ENCODE assay signal across 1 cellular context in genomic region chr15:71591057-71591456, GRCh38.
TF ChIP-seq lines count a peak whose summit lies in the region.

No MANE protein-coding gene starts in this region.

TF ChIP-seq in GM23338, 12 proteins besides CTCF, POLR2A, EP300 and RAD21 (continued from another document):
- TF ChIP-seq ZNF462 (CRISPR knock-in tag; IDR thresholded peaks at IDR 0.05) = no peak
- no peak for TF ChIP-seq JUNB (IDR thresholded peaks at IDR 0.05; ENCODE audit: unreplicated experiment)
- TF ChIP-seq ZNF114 (CRISPR knock-in tag; IDR thresholded peaks at IDR 0.05) = no peak
- no peak for TF ChIP-seq ZNF331 (CRISPR knock-in tag; IDR thresholded peaks at IDR 0.05; ENCODE audit: low read depth)
- TF ChIP-seq EZH2phosphoT487 (IDR thresholded peaks at IDR 0.05; ENCODE audit: unreplicated experiment) = no peak
- TF ChIP-seq STAT1 (IDR thresholded peaks at IDR 0.05; ENCODE audit: unreplicated experiment) = no peak
TF ChIP-seq in GM23338: peak in this region for 0.
